13 cellular contexts compared by ENCODE assay signal in genomic region chr1:108152782-108153222, GRCh38.
"Had no signal": no experiment of that assay in that cellular context is flagged by ENCODE, and none has a peak within 500 bp of the region (broad histone marks: within the 10 kb centered on the region; RNA-seq: fewer than 3 reads in every experiment).

No MANE protein-coding gene starts in this region.

- H3K27ac Mint-ChIP-seq: activated naive CD4-positive, alpha-beta T cell treated with anti-CD3 and anti-CD28 coated beads for 36 hours; activated naive CD8-positive, alpha-beta T cell treated with anti-CD3 and anti-CD28 coated beads, Interleukin-2, amount 50 U/mL, for 24 hours; activated T-helper 17 cell treated with anti-CD3 and anti-CD28 coated beads, Interleukin-2, amount 50 U/mL, for 72 hours; progenitor cell of endocrine pancreas; T-helper 2 cell treated with Interferon-gamma antibody and Interleukin-4, amounts not matched to agents 5 μg/mL and 100 μg/mL, for 36 hours had no signal

- H3K27me3 Mint-ChIP-seq: activated naive CD8-positive, alpha-beta T cell treated with anti-CD3 and anti-CD28 coated beads, Interleukin-2, amount 50 U/mL, for 24 hours; activated T-helper 17 cell treated with anti-CD3 and anti-CD28 coated beads, Interleukin-2, amount 50 U/mL, for 72 hours; progenitor cell of endocrine pancreas had no signal

- H3K27me3 ChIP-seq: esophagus squamous epithelium, right atrium auricular region, vagina had no signal

- DNase-seq: activated CD4-positive, alpha-beta T cell treated with anti-CD3 and anti-CD28 coated beads, Interleukin-2, amount 50 U/mL, for 1 hour; activated naive CD4-positive, alpha-beta T cell treated with anti-CD3 and anti-CD28 coated beads for 36 hours; activated naive CD8-positive, alpha-beta T cell treated with anti-CD3 and anti-CD28 coated beads, Interleukin-2, amount 50 U/mL, for 24 hours; effector CD8-positive, alpha-beta T cell; esophagus squamous epithelium; glutamatergic neuron; small intestine had no signal

- H3K4me3 Mint-ChIP-seq: activated naive CD4-positive, alpha-beta T cell treated with anti-CD3 and anti-CD28 coated beads for 36 hours; activated naive CD8-positive, alpha-beta T cell treated with anti-CD3 and anti-CD28 coated beads, Interleukin-2, amount 50 U/mL, for 24 hours; activated T-helper 17 cell treated with anti-CD3 and anti-CD28 coated beads, Interleukin-2, amount 50 U/mL, for 72 hours; T-helper 2 cell treated with Interferon-gamma antibody and Interleukin-4, amounts not matched to agents 5 μg/mL and 100 μg/mL, for 36 hours had no signal

- H3K4me3 ChIP-seq: esophagus squamous epithelium, right atrium auricular region, vagina had no signal

- H3K9me3 ChIP-seq: esophagus squamous epithelium, right atrium auricular region, vagina had no signal

- H3K4me1 Mint-ChIP-seq: activated naive CD8-positive, alpha-beta T cell treated with anti-CD3 and anti-CD28 coated beads, Interleukin-2, amount 50 U/mL, for 24 hours; activated T-helper 17 cell treated with anti-CD3 and anti-CD28 coated beads, Interleukin-2, amount 50 U/mL, for 72 hours had no signal

- H3K4me1 ChIP-seq: esophagus squamous epithelium, right atrium auricular region, vagina had no signal

- FAIRE-seq: endothelial cell of umbilical vein, small intestine had no signal

- ATAC-seq: activated naive CD8-positive, alpha-beta T cell treated with anti-CD3 and anti-CD28 coated beads, Interleukin-2, amount 50 U/mL, for 24 hours; activated T-helper 17 cell treated with anti-CD3 and anti-CD28 coated beads, Interleukin-2, amount 50 U/mL, for 72 hours had no signal

- H3K9me3 Mint-ChIP-seq: activated naive CD4-positive, alpha-beta T cell treated with anti-CD3 and anti-CD28 coated beads for 36 hours; activated naive CD8-positive, alpha-beta T cell treated with anti-CD3 and anti-CD28 coated beads, Interleukin-2, amount 50 U/mL, for 24 hours; activated T-helper 17 cell treated with anti-CD3 and anti-CD28 coated beads, Interleukin-2, amount 50 U/mL, for 72 hours; T-helper 2 cell treated with Interferon-gamma antibody and Interleukin-4, amounts not matched to agents 5 μg/mL and 100 μg/mL, for 36 hours had no signal

- H3K27ac ChIP-seq: esophagus squamous epithelium, right atrium auricular region, vagina had no signal
